Comparison of ENCODE assay signal across 1 cellular context in genomic region chr14:67487937-67488893, GRCh38.
TF ChIP-seq lines count a peak whose summit lies in the region.

Gene TMEM229B, minus strand, starts transcription at chr14:67488721. Its CDS starts 14,798 bp downstream, at chr14:67473923.

TF ChIP-seq in HepG2, 621 proteins besides CTCF, POLR2A, EP300 and RAD21 (continued from another document and continues in another):
- TF ChIP-seq ZGPAT (CRISPR knock-in tag; IDR thresholded peaks at IDR 0.05), result no peak
- TF ChIP-seq ZNF225 (CRISPR knock-in tag; IDR thresholded peaks at IDR 0.05), result 0 out of 2 replicates have a peak, but pooled peaks have one; percentile 50
- no peak for TF ChIP-seq PTBP1 (IDR thresholded peaks at IDR 0.05; ENCODE audit: low read depth, low read length, poor library complexity, severe bottlenecking)
- no peak for TF ChIP-seq POGK (CRISPR knock-in tag; conservative IDR thresholded peaks at IDR 0.05)
- no peak for TF ChIP-seq HOXA3 (CRISPR knock-in tag; IDR thresholded peaks at IDR 0.05)
- TF ChIP-seq ZNF383 (CRISPR knock-in tag; IDR thresholded peaks at IDR 0.05; ENCODE audit: borderline replicate concordance), result no peak
- no peak for TF ChIP-seq ARID2 (CRISPR knock-in tag; IDR thresholded peaks at IDR 0.05; ENCODE audit: borderline replicate concordance)
- no peak for TF ChIP-seq TEAD2 (CRISPR knock-in tag; IDR thresholded peaks at IDR 0.05)
- no peak for TF ChIP-seq REXO4 (CRISPR knock-in tag; IDR thresholded peaks at IDR 0.05; ENCODE audit: borderline replicate concordance)
- TF ChIP-seq ZSCAN25 (CRISPR knock-in tag; IDR thresholded peaks at IDR 0.05), result peak; percentile 20; the same call in 1 of the 2 replicates
- peak; percentile 33; the same call in 1 of the 2 replicates for TF ChIP-seq UBTF (CRISPR knock-in tag; IDR thresholded peaks at IDR 0.05)
- TF ChIP-seq ZNF337 (CRISPR knock-in tag; IDR thresholded peaks at IDR 0.05; ENCODE audit: borderline replicate concordance, low read depth), result 0 out of 2 replicates have a peak, but pooled peaks have one; percentile 29
- no peak for TF ChIP-seq ETS1 (CRISPR knock-in tag; IDR thresholded peaks at IDR 0.05)
- 0 out of 2 replicates have a peak, but pooled peaks have one; percentile 52 for TF ChIP-seq KMT2B (CRISPR knock-in tag; IDR thresholded peaks at IDR 0.05)
- TF ChIP-seq MYC (CRISPR knock-in tag; IDR thresholded peaks at IDR 0.05; ENCODE audit: borderline replicate concordance), result peak; percentile 12; the same call in 1 of the 2 replicates
- TF ChIP-seq NFIC (IDR thresholded peaks at IDR 0.05; ENCODE audit: low read length), result no peak
- TF ChIP-seq SALL1 (CRISPR knock-in tag; IDR thresholded peaks at IDR 0.05), result peak; percentile 17; the same call in 1 of the 2 replicates
- peak; percentile 62 for TF ChIP-seq ZNF687 (CRISPR knock-in tag; IDR thresholded peaks at IDR 0.05)
- peak; percentile 55 for TF ChIP-seq SAP130 (CRISPR knock-in tag; IDR thresholded peaks at IDR 0.05; ENCODE audit: low read depth)
- TF ChIP-seq HNF4A (CRISPR knock-in tag; IDR thresholded peaks at IDR 0.05), result no peak
- no peak for TF ChIP-seq TBL1XR1 (IDR thresholded peaks at IDR 0.05; ENCODE audit: borderline replicate concordance, low read length, partially characterized antibody)
- TF ChIP-seq MED1 (CRISPR knock-in tag; IDR thresholded peaks at IDR 0.05), result no peak
- peak; percentile 37; the same call in 1 of the 2 replicates for TF ChIP-seq THAP9 (CRISPR knock-in tag; IDR thresholded peaks at IDR 0.05; ENCODE audit: borderline replicate concordance)
- TF ChIP-seq ELF1 (CRISPR knock-in tag; IDR thresholded peaks at IDR 0.05), result peak; percentile 49; the same call in 1 of the 2 replicates
- TF ChIP-seq GATAD1 (CRISPR knock-in tag; IDR thresholded peaks at IDR 0.05), result peak; percentile 20; the same call in 1 of the 2 replicates
- TF ChIP-seq ZNF619 (CRISPR knock-in tag; IDR thresholded peaks at IDR 0.05), result peak; percentile 73; the same call in 1 of the 2 replicates
- TF ChIP-seq PHF8 (CRISPR knock-in tag; IDR thresholded peaks at IDR 0.05), result peak; percentile 45; the same call in 1 of the 2 replicates
- peak; percentile 67; the same call in 1 of the 2 replicates for TF ChIP-seq RBAK (CRISPR knock-in tag; IDR thresholded peaks at IDR 0.05)
- TF ChIP-seq ARID4A (CRISPR knock-in tag; IDR thresholded peaks at IDR 0.05; ENCODE audit: borderline replicate concordance), result peak; percentile 59
- TF ChIP-seq ZNF552 (CRISPR knock-in tag; IDR thresholded peaks at IDR 0.05; ENCODE audit: borderline replicate concordance), result no peak
- no peak for TF ChIP-seq ZNF720 (CRISPR knock-in tag; IDR thresholded peaks at IDR 0.05)
